9 cellular contexts compared by ENCODE assay signal in the genomic region with DNA sequence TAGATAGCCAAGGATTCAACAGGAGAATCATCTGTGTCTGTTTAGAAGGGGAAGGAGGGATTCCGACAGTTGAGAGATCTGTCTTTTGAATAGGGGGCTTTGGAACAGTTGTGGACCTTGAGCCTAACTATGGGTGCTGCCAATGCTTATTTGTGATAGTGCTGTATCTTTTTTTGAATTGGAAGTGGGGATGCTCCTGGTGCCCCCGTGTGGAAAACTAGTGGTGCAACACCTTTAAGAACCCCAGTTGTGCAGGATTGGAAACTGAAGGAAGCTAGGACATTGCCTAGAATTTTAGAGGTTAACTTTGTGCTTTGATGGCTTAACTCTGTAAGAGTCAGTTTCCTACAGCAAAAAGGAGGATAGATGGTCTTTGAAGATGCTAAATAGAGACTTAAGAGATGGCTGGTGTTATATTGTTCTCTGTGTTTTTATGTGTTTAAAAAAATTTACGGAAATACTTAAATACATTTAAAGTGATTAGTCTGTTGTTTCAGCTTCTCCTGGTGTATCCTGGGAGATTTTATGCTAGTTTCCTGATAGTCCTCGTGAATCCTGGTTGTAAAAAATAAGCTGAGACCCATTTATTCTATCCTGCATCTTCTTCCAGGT.
DNase-seq lines count a peak whose midpoint lies in the region; ATAC-seq, FAIRE-seq and TF ChIP-seq lines count a peak whose summit lies in the region.
"Had no signal": no experiment of that assay in that cellular context is flagged by ENCODE, and none has a peak within 500 bp of the region (broad histone marks: within the 10 kb centered on the region; RNA-seq: fewer than 3 reads in every experiment).

No MANE protein-coding gene starts in this region.

- no peak for FAIRE-seq in frontal cortex (lab: Jason Lieb, UNC)

- peaks cover 26% of the 10 kb centered on the region for H3K36me3 Mint-ChIP-seq in activated T-cell treated with anti-CD3 and anti-CD28 coated beads, Interleukin-2, amount 50 U/mL, for 24 hours (ENCODE audit: low read depth)

- H3K27ac ChIP-seq in parathyroid adenoma, result no peak overlapping the region
- H3K27ac ChIP-seq: skin epidermis had no signal

- H3K27ac Mint-ChIP-seq in activated T-cell treated with anti-CD3 and anti-CD28 coated beads, Interleukin-2, amount 50 U/mL, for 24 hours, result peak overlapping the region; percentile 45

- TF ChIP-seq CTCF in AG10803 (conservative IDR thresholded peaks at IDR 0.05; ENCODE audit: low read length), result peak; percentile 86
- TF ChIP-seq CTCF in GM13977 (IDR thresholded peaks at IDR 0.05; ENCODE audit: extremely low read depth, insufficient read depth, missing control alignments), result peak; percentile 66
- TF ChIP-seq CTCF in parathyroid adenoma (IDR thresholded peaks at IDR 0.05), result peak; percentile 68

- DNase-seq in AG10803 (ENCODE audit: low read depth) (peak; percentile 55), GM13977 (ENCODE audit: low spot score) (peak; percentile 37), NCI-H748 (lab: John Stamatoyannopoulos, UW; ENCODE audit: unreplicated experiment) (peak; percentile 41), frontal cortex (ENCODE audit: low spot score in 2 of 2) (peak; percentile 8 to 48)
- DNase-seq in activated T-cell treated with anti-CD3 and anti-CD28 coated beads, Interleukin-2, amount 50 U/mL, for 24 hours, result no peak

- H3K4me3 ChIP-seq in AG10803 (ENCODE audit: low read length), result no peak overlapping the region
- no peak overlapping the region for H3K4me3 ChIP-seq in parathyroid adenoma (ENCODE audit: low read depth, low read length)
- H3K4me3 ChIP-seq: skin epidermis had no signal

- H3K4me3 Mint-ChIP-seq in activated T-cell treated with anti-CD3 and anti-CD28 coated beads, Interleukin-2, amount 50 U/mL, for 24 hours, result no peak overlapping the region

- in situ Hi-C loops in GM13977 (cut with MboI; ENCODE audit: low pct_unique_long_range_greater_than_20kb, low sequenced_read_pairs, unreplicated experiment), result loop anchor here (10.0 kb wide), 1 partner anchor 196 kb away; no protein-coding TSS in a partner anchor

- H3K9me3 ChIP-seq in parathyroid adenoma (ENCODE audit: control insufficient read depth, low read length), result no peaks in the 10 kb centered on the region

- no peak overlapping the region for H3K9ac ChIP-seq in parathyroid adenoma

- no peaks in the 10 kb centered on the region for H3K27me3 Mint-ChIP-seq in activated T-cell treated with anti-CD3 and anti-CD28 coated beads, Interleukin-2, amount 50 U/mL, for 24 hours

- ATAC-seq in GM19452 (IDR thresholded peaks at IDR 0.05; ENCODE audit: unreplicated experiment) (no peak), GM19395 (IDR thresholded peaks at IDR 0.05; ENCODE audit: unreplicated experiment) (no peak)

- no peaks in the 10 kb centered on the region for H3K27me3 ChIP-seq in parathyroid adenoma (ENCODE audit: control insufficient read depth, insufficient read depth, low read length)

- H3K4me2 ChIP-seq in parathyroid adenoma (ENCODE audit: low read length), result no peak overlapping the region

- no peaks in the 10 kb centered on the region for H3K9me3 Mint-ChIP-seq in activated T-cell treated with anti-CD3 and anti-CD28 coated beads, Interleukin-2, amount 50 U/mL, for 24 hours

- H3K79me2 ChIP-seq in parathyroid adenoma, result no peaks in the 10 kb centered on the region

- no peaks in the 10 kb centered on the region for H3K4me1 ChIP-seq in parathyroid adenoma

- H2AFZ ChIP-seq in parathyroid adenoma, result no peak overlapping the region

- peaks cover 55% of the 10 kb centered on the region for H3K4me1 Mint-ChIP-seq in activated T-cell treated with anti-CD3 and anti-CD28 coated beads, Interleukin-2, amount 50 U/mL, for 24 hours (ENCODE audit: low read depth)

- no peaks in the 10 kb centered on the region for H3K36me3 ChIP-seq in parathyroid adenoma (ENCODE audit: control insufficient read depth, insufficient read depth, low read length)
